In genomic region chr6:96749891-96750290, GRCh38 we compare ENCODE assay signal across 37 cellular contexts.
"Had no signal": no experiment of that assay in that cellular context is flagged by ENCODE, and none has a peak within 500 bp of the region (broad histone marks: within the 10 kb centered on the region; RNA-seq: fewer than 3 reads in every experiment).

No MANE protein-coding gene starts in this region.

- H3K27ac Mint-ChIP-seq: activated naive CD4-positive, alpha-beta T cell treated with anti-CD3 and anti-CD28 coated beads for 36 hours; activated naive CD4-positive, alpha-beta T cell treated with anti-CD3 and anti-CD28 coated beads, Interleukin-2, amount 10 ng/mL, durations not matched to agents 7 days and 5 days; activated naive CD4-positive, alpha-beta T cell treated with anti-CD3 and anti-CD28 coated beads, Interleukin-2, amount 50 U/mL, for 24 hours; activated naive CD4-positive, alpha-beta T cell treated with anti-CD3 and anti-CD28 coated beads, Interleukin-2, amount 50 U/mL, for 72 hours; activated naive CD8-positive, alpha-beta T cell; activated naive CD8-positive, alpha-beta T cell treated with anti-CD3 and anti-CD28 coated beads for 36 hours; activated naive CD8-positive, alpha-beta T cell treated with anti-CD3 and anti-CD28 coated beads, Interleukin-2, amount 10 ng/mL, durations not matched to agents 7 days and 5 days; activated naive CD8-positive, alpha-beta T cell treated with anti-CD3 and anti-CD28 coated beads, Interleukin-2, amount 50 U/mL, for 24 hours; activated T-cell treated with anti-CD3 and anti-CD28 coated beads, Interleukin-2, amount 50 U/mL, for 24 hours; activated T-cell treated with anti-CD3 and anti-CD28 coated beads, Interleukin-2, amount 50 U/mL, for 72 hours; activated T-helper 1 cell treated with anti-CD3 and anti-CD28 coated beads, Interleukin-12 subunit alpha, Interleukin-12 subunit beta, Interleukin-2, Interleukin-4 antibody, amounts not matched to agents 30 ng/mL and 10 ng/mL and 1 ng/mL, durations not matched to agents 14 hours and 24 hours and 36 hours; activated T-helper 17 cell treated with anti-CD3 and anti-CD28 coated beads, Interleukin-2, amount 50 U/mL, for 72 hours; activated T-helper 2 cell treated with anti-CD3 and anti-CD28 coated beads, Interferon-gamma antibody, Interleukin-2, Interleukin-4, amounts not matched to agents 10 μg/mL and 5 μg/mL and 100 μg/mL, durations not matched to agents 14 hours and 24 hours and 36 hours had no signal

- ATAC-seq: activated naive CD4-positive, alpha-beta T cell treated with anti-CD3 and anti-CD28 coated beads, Interleukin-2, amount 50 U/mL, for 72 hours; activated naive CD8-positive, alpha-beta T cell treated with anti-CD3 and anti-CD28 coated beads, Interleukin-2, amount 50 U/mL, for 24 hours; activated T-cell treated with anti-CD3 and anti-CD28 coated beads, Interleukin-2, amount 50 U/mL, for 4 hours; activated T-cell treated with anti-CD3 and anti-CD28 coated beads, Interleukin-2, amount 50 U/mL, for 72 hours; activated T-helper 17 cell treated with anti-CD3 and anti-CD28 coated beads, Interleukin-2, amount 50 U/mL, for 72 hours; body of pancreas had no signal

- H3K27me3 ChIP-seq: adrenal gland, ascending aorta, body of pancreas, brain microvascular endothelial cell, breast epithelium, cardiac muscle cell had no signal

- H3K9me3 ChIP-seq: ascending aorta, body of pancreas, breast epithelium had no signal

- DNase-seq: activated effector memory CD4-positive, alpha-beta T cell treated with anti-CD3 and anti-CD28 coated beads, Interleukin-2, amount 50 U/mL, for 16 hours; activated effector memory CD4-positive, alpha-beta T cell treated with Interleukin-2 at 50 U/mL for 16 hours; activated gamma-delta T cell; activated gamma-delta T cell treated with Interleukin-2 at 50 U/mL for 16 hours; activated naive CD4-positive, alpha-beta T cell; activated naive CD4-positive, alpha-beta T cell treated with anti-CD3 and anti-CD28 coated beads for 36 hours; activated naive CD4-positive, alpha-beta T cell treated with anti-CD3 and anti-CD28 coated beads, Interleukin-2, amount 10 ng/mL, durations not matched to agents 7 days and 5 days; activated naive CD4-positive, alpha-beta T cell treated with anti-CD3 and anti-CD28 coated beads, Interleukin-2, amount 50 U/mL, for 16 hours; activated naive CD4-positive, alpha-beta T cell treated with Interleukin-2 at 50 U/mL for 16 hours; activated naive CD8-positive, alpha-beta T cell treated with anti-CD3 and anti-CD28 coated beads for 36 hours; activated naive CD8-positive, alpha-beta T cell treated with anti-CD3 and anti-CD28 coated beads, Interleukin-2, amount 10 ng/mL, durations not matched to agents 7 days and 5 days; activated naive CD8-positive, alpha-beta T cell treated with anti-CD3 and anti-CD28 coated beads, Interleukin-2, amount 50 U/mL, for 24 hours; activated T-cell treated with anti-CD3 and anti-CD28 coated beads, Interleukin-2, amount 50 U/mL, for 1 hour; activated T-cell treated with anti-CD3 and anti-CD28 coated beads, Interleukin-2, amount 50 U/mL, for 24 hours; activated T-cell treated with anti-CD3 and anti-CD28 coated beads, Interleukin-2, amount 50 U/mL, for 4 hours; activated T-cell treated with anti-CD3 and anti-CD28 coated beads, Interleukin-2, amount 50 U/mL, for 48 hours; activated T-cell treated with anti-CD3 and anti-CD28 coated beads, Interleukin-2, amount 50 U/mL, for 72 hours; adrenal gland; amniotic stem cell; amygdala; anterior cingulate cortex; aorta; body of pancreas; brain microvascular endothelial cell; caudate nucleus; central memory CD4-positive, alpha-beta T cell; cerebellar nuclear complex had no signal

- H3K9me3 Mint-ChIP-seq: activated naive CD4-positive, alpha-beta T cell treated with anti-CD3 and anti-CD28 coated beads for 36 hours; activated naive CD4-positive, alpha-beta T cell treated with anti-CD3 and anti-CD28 coated beads, Interleukin-2, amount 10 ng/mL, durations not matched to agents 7 days and 5 days; activated naive CD4-positive, alpha-beta T cell treated with anti-CD3 and anti-CD28 coated beads, Interleukin-2, amount 50 U/mL, for 24 hours; activated naive CD4-positive, alpha-beta T cell treated with anti-CD3 and anti-CD28 coated beads, Interleukin-2, amount 50 U/mL, for 72 hours; activated naive CD8-positive, alpha-beta T cell treated with anti-CD3 and anti-CD28 coated beads for 36 hours; activated naive CD8-positive, alpha-beta T cell treated with anti-CD3 and anti-CD28 coated beads, Interleukin-2, amount 10 ng/mL, durations not matched to agents 7 days and 5 days; activated naive CD8-positive, alpha-beta T cell treated with anti-CD3 and anti-CD28 coated beads, Interleukin-2, amount 50 U/mL, for 24 hours; activated T-cell treated with anti-CD3 and anti-CD28 coated beads, Interleukin-2, amount 50 U/mL, for 24 hours; activated T-cell treated with anti-CD3 and anti-CD28 coated beads, Interleukin-2, amount 50 U/mL, for 4 hours; activated T-cell treated with anti-CD3 and anti-CD28 coated beads, Interleukin-2, amount 50 U/mL, for 72 hours; activated T-helper 1 cell treated with anti-CD3 and anti-CD28 coated beads, Interleukin-12 subunit alpha, Interleukin-12 subunit beta, Interleukin-2, Interleukin-4 antibody, amounts not matched to agents 30 ng/mL and 10 ng/mL and 1 ng/mL, durations not matched to agents 14 hours and 24 hours and 36 hours; activated T-helper 17 cell treated with anti-CD3 and anti-CD28 coated beads, Interleukin-2, amount 50 U/mL, for 72 hours; activated T-helper 2 cell treated with anti-CD3 and anti-CD28 coated beads, Interferon-gamma antibody, Interleukin-2, Interleukin-4, amounts not matched to agents 10 μg/mL and 5 μg/mL and 100 μg/mL, durations not matched to agents 14 hours and 24 hours and 36 hours; central memory CD8-positive, alpha-beta T cell had no signal

- H3K36me3 Mint-ChIP-seq: activated naive CD4-positive, alpha-beta T cell treated with anti-CD3 and anti-CD28 coated beads, Interleukin-2, amount 10 ng/mL, durations not matched to agents 7 days and 5 days; activated naive CD4-positive, alpha-beta T cell treated with anti-CD3 and anti-CD28 coated beads, Interleukin-2, amount 50 U/mL, for 24 hours; activated naive CD4-positive, alpha-beta T cell treated with anti-CD3 and anti-CD28 coated beads, Interleukin-2, amount 50 U/mL, for 72 hours; activated naive CD8-positive, alpha-beta T cell; activated naive CD8-positive, alpha-beta T cell treated with anti-CD3 and anti-CD28 coated beads for 36 hours; activated naive CD8-positive, alpha-beta T cell treated with anti-CD3 and anti-CD28 coated beads, Interleukin-2, amount 10 ng/mL, durations not matched to agents 7 days and 5 days had no signal

- H3K4me3 ChIP-seq: adrenal gland, ascending aorta, body of pancreas, breast epithelium, cardiac muscle cell had no signal

- H3K36me3 ChIP-seq: adrenal gland, ascending aorta, brain microvascular endothelial cell, breast epithelium, cardiac muscle cell had no signal

- H3K4me3 Mint-ChIP-seq: activated naive CD4-positive, alpha-beta T cell treated with anti-CD3 and anti-CD28 coated beads for 36 hours; activated naive CD4-positive, alpha-beta T cell treated with anti-CD3 and anti-CD28 coated beads, Interleukin-2, amount 10 ng/mL, durations not matched to agents 7 days and 5 days; activated naive CD4-positive, alpha-beta T cell treated with anti-CD3 and anti-CD28 coated beads, Interleukin-2, amount 50 U/mL, for 24 hours; activated naive CD8-positive, alpha-beta T cell; activated naive CD8-positive, alpha-beta T cell treated with anti-CD3 and anti-CD28 coated beads for 36 hours; activated naive CD8-positive, alpha-beta T cell treated with anti-CD3 and anti-CD28 coated beads, Interleukin-2, amount 10 ng/mL, durations not matched to agents 7 days and 5 days; activated naive CD8-positive, alpha-beta T cell treated with anti-CD3 and anti-CD28 coated beads, Interleukin-2, amount 50 U/mL, for 24 hours; activated T-cell treated with anti-CD3 and anti-CD28 coated beads, Interleukin-2, amount 50 U/mL, for 24 hours; activated T-cell treated with anti-CD3 and anti-CD28 coated beads, Interleukin-2, amount 50 U/mL, for 4 hours; activated T-cell treated with anti-CD3 and anti-CD28 coated beads, Interleukin-2, amount 50 U/mL, for 72 hours; activated T-helper 1 cell treated with anti-CD3 and anti-CD28 coated beads, Interleukin-12 subunit alpha, Interleukin-12 subunit beta, Interleukin-2, Interleukin-4 antibody, amounts not matched to agents 30 ng/mL and 10 ng/mL and 1 ng/mL, durations not matched to agents 14 hours and 24 hours and 36 hours; activated T-helper 17 cell treated with anti-CD3 and anti-CD28 coated beads, Interleukin-2, amount 50 U/mL, for 72 hours; central memory CD8-positive, alpha-beta T cell had no signal

- H3K27ac ChIP-seq: adrenal gland, ascending aorta, body of pancreas, brain microvascular endothelial cell, breast epithelium, cardiac muscle cell had no signal

- H3K4me1 ChIP-seq: adrenal gland, ascending aorta, body of pancreas, breast epithelium had no signal

- H3K4me1 Mint-ChIP-seq: activated naive CD4-positive, alpha-beta T cell treated with anti-CD3 and anti-CD28 coated beads, Interleukin-2, amount 10 ng/mL, durations not matched to agents 7 days and 5 days; activated naive CD4-positive, alpha-beta T cell treated with anti-CD3 and anti-CD28 coated beads, Interleukin-2, amount 50 U/mL, for 24 hours; activated naive CD8-positive, alpha-beta T cell treated with anti-CD3 and anti-CD28 coated beads for 36 hours; activated naive CD8-positive, alpha-beta T cell treated with anti-CD3 and anti-CD28 coated beads, Interleukin-2, amount 10 ng/mL, durations not matched to agents 7 days and 5 days; activated naive CD8-positive, alpha-beta T cell treated with anti-CD3 and anti-CD28 coated beads, Interleukin-2, amount 50 U/mL, for 24 hours; activated T-helper 17 cell treated with anti-CD3 and anti-CD28 coated beads, Interleukin-2, amount 50 U/mL, for 72 hours; central memory CD8-positive, alpha-beta T cell had no signal
